Comparison of ENCODE assay signal across 8 cellular contexts in the genomic region with DNA sequence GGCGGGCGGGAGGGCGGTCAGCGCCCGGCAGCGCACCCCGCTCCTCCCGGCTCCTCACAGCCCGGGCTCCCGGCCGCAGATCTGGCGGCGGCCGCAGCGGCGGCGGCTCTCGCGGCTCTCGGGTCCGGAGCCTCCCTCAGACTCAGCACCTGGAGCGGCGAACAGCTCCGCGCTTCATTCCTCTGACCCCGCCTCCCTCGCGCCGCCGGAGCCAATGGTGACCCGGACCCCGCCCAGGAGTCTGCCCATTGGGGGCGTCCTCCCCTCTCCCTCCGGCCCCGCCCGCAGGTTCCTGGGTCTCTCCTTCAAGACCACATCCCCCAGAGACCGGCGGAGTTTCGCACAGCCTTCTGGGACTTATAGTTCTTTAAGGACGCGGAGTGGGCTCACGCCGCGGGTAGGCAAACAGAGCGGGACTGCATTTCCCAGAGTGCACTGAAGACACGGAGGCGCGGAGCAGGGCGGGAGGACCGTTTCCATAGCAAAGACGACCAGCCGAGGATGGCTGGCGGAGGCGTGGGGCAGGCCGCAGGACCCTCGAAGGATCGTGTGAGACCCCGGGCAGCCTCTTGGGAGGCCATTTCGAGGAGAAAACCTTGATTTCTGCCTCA. TPM values are rescaled to one million over a fixed set of nuclear protein-coding genes. Genes with fewer than 3 reads are reported as not detected.
DNase-seq lines count a peak whose midpoint lies in the region; ATAC-seq and TF ChIP-seq lines count a peak whose summit lies in the region.

A gene (minus strand): TSS at position 149 of the 611 bp plus-strand sequence. CDS start 76,327 bp downstream, outside the sequence.

- H3K36me3 ChIP-seq in BLaER1, result no peaks in the 10 kb centered on the region
- no peaks in the 10 kb centered on the region for H3K36me3 ChIP-seq in liver (ENCODE audit: control insufficient read depth in 4 of 4, insufficient read depth in 3 of 4, low read depth in 1 of 4, low read length in 3 of 4)

- peaks cover 19% of the 10 kb centered on the region for H4K20me1 ChIP-seq in BLaER1

- POLR2A ChIA-PET in activated CD4-positive, alpha-beta memory T cell treated with anti-CD3 and anti-CD28 coated beads, Interleukin-2, amount 10 ng/mL, durations not matched to agents 7 days and 5 days (lab: Charles Lee), result interaction anchor here (0.9 kb wide), 2 partner anchors 10 to 31 kb away, joined by 4 read pairs; no protein-coding TSS in a partner anchor

- ATAC-seq in GM19438 (IDR thresholded peaks at IDR 0.05; ENCODE audit: low read depth, unreplicated experiment) (peak; percentile 91), HG03558 (IDR thresholded peaks at IDR 0.05; ENCODE audit: extremely low read depth, unreplicated experiment) (peak; percentile 69)

- H3K9ac ChIP-seq in BLaER1, result no peak within 1 kb of the TSS
- H3K9ac ChIP-seq in liver (ENCODE audit: low read depth in 1 of 2, low read length in 2 of 2), result no peak within 1 kb of the TSS

- H3K4me1 ChIP-seq in BLaER1 (peaks cover 17% of the 10 kb centered on the region), liver (ENCODE audit: control insufficient read depth in 4 of 4, insufficient read depth in 4 of 4, low read length in 3 of 4) (peaks cover 12 to 22% (median 17%) of the 10 kb centered on the region in 4 donors)

- no peaks in the 10 kb centered on the region for H3K36me3 Mint-ChIP-seq in activated CD4-positive, alpha-beta memory T cell treated with anti-CD3 and anti-CD28 coated beads, Interleukin-2, amount 10 ng/mL, durations not matched to agents 7 days and 5 days (ENCODE audit: low read depth)

- peak; percentile 94 for DNase-seq in NCI-H774 (lab: John Stamatoyannopoulos, UW)
- DNase-seq in activated CD4-positive, alpha-beta memory T cell treated with anti-CD3 and anti-CD28 coated beads, Interleukin-2, amount 10 ng/mL, durations not matched to agents 7 days and 5 days, result peak; percentile 99
- DNase-seq in ecto neural progenitor cell (ENCODE audit: low spot score), result peak; percentile 100
- DNase-seq in stimulated activated CD4-positive, alpha-beta T cell treated with anti-CD3 and anti-CD28 coated beads, Interleukin-2, amount 100 ng/mL, for 4 hours (ENCODE audit: low read depth), result peak; percentile 97

- TF ChIP-seq RAD21 in liver (IDR thresholded peaks at IDR 0.05), result peak; percentile 18 to 55

- H3K27ac Mint-ChIP-seq in activated CD4-positive, alpha-beta memory T cell treated with anti-CD3 and anti-CD28 coated beads, Interleukin-2, amount 10 ng/mL, durations not matched to agents 7 days and 5 days, result no peak within 1 kb of the TSS

- H3K9me3 Mint-ChIP-seq in activated CD4-positive, alpha-beta memory T cell treated with anti-CD3 and anti-CD28 coated beads, Interleukin-2, amount 10 ng/mL, durations not matched to agents 7 days and 5 days, result no peaks in the 10 kb centered on the region

- H3K4me1 Mint-ChIP-seq in activated CD4-positive, alpha-beta memory T cell treated with anti-CD3 and anti-CD28 coated beads, Interleukin-2, amount 10 ng/mL, durations not matched to agents 7 days and 5 days, result peaks cover 14% of the 10 kb centered on the region

- CTCF ChIA-PET in activated CD4-positive, alpha-beta memory T cell treated with anti-CD3 and anti-CD28 coated beads, Interleukin-2, amount 10 ng/mL, durations not matched to agents 7 days and 5 days (lab: Charles Lee), result interaction anchor here (0.8 to 1.5 kb wide), 4 partner anchors 22 to 72 kb away, joined by 4 to 5 read pairs (median 4); no protein-coding TSS in a partner anchor

- H3K4me3 ChIP-seq in BLaER1 (peak within 1 kb of the TSS; percentile 59), liver (ENCODE audit: low read depth in 1 of 3, low read length in 3 of 3) (peak within 1 kb of the TSS; percentile 26 to 57 (median 38))

- no peak for TF ChIP-seq CTCF in liver (IDR thresholded peaks at IDR 0.05; ENCODE audit: low read depth, low read length, missing input control)

- H3K27me3 Mint-ChIP-seq in activated CD4-positive, alpha-beta memory T cell treated with anti-CD3 and anti-CD28 coated beads, Interleukin-2, amount 10 ng/mL, durations not matched to agents 7 days and 5 days, result peaks cover 25% of the 10 kb centered on the region

- H3K9me3 ChIP-seq in BLaER1 (no peaks in the 10 kb centered on the region), liver (ENCODE audit: control insufficient read depth in 4 of 4, low read length in 3 of 4) (no peaks in the 10 kb centered on the region)

- peaks cover 17% of the 10 kb centered on the region for H3K27me3 ChIP-seq in BLaER1
- H3K27me3 ChIP-seq in liver (ENCODE audit: control insufficient read depth in 4 of 4, insufficient read depth in 4 of 4, low read length in 3 of 4), result peaks cover 0 to 7% (median 1%) of the 10 kb centered on the region in 4 donors

- H3K27ac ChIP-seq in BLaER1, result no peak within 1 kb of the TSS
- H3K27ac ChIP-seq in liver (ENCODE audit: low read depth in 1 of 2, low read length in 2 of 2), result no peak within 1 kb of the TSS

- WGBS in liver, result 4% methylated on average over 59 of the region's 59 CpGs

- H3K4me3 Mint-ChIP-seq in activated CD4-positive, alpha-beta memory T cell treated with anti-CD3 and anti-CD28 coated beads, Interleukin-2, amount 10 ng/mL, durations not matched to agents 7 days and 5 days, result peak within 1 kb of the TSS; percentile 50

- peak within 1 kb of the TSS; percentile 92 for H3K4me2 ChIP-seq in BLaER1

TF ChIP-seq in liver, 16 proteins besides CTCF, POLR2A, EP300 and RAD21:
- TF ChIP-seq HNF4A (conservative IDR thresholded peaks at IDR 0.05) (peak; percentile 8 to 47), TAF1 (conservative IDR thresholded peaks at IDR 0.05) (no peak), YY1 (IDR thresholded peaks at IDR 0.05) (peak; percentile 70), SP1 (IDR thresholded peaks at IDR 0.05) (peak; percentile 78), RXRA (IDR thresholded peaks at IDR 0.05) (peak; percentile 30 to 49), FOXA1 (IDR thresholded peaks at IDR 0.05) (no peak)
- TF ChIP-seq, protein P1, sequence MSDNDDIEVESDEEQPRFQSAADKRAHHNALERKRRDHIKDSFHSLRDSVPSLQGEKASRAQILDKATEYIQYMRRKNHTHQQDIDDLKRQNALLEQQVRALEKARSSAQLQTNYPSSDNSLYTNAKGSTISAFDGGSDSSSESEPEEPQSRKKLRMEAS (IDR thresholded peaks at IDR 0.05), result no peak
- TF ChIP-seq, protein P2, sequence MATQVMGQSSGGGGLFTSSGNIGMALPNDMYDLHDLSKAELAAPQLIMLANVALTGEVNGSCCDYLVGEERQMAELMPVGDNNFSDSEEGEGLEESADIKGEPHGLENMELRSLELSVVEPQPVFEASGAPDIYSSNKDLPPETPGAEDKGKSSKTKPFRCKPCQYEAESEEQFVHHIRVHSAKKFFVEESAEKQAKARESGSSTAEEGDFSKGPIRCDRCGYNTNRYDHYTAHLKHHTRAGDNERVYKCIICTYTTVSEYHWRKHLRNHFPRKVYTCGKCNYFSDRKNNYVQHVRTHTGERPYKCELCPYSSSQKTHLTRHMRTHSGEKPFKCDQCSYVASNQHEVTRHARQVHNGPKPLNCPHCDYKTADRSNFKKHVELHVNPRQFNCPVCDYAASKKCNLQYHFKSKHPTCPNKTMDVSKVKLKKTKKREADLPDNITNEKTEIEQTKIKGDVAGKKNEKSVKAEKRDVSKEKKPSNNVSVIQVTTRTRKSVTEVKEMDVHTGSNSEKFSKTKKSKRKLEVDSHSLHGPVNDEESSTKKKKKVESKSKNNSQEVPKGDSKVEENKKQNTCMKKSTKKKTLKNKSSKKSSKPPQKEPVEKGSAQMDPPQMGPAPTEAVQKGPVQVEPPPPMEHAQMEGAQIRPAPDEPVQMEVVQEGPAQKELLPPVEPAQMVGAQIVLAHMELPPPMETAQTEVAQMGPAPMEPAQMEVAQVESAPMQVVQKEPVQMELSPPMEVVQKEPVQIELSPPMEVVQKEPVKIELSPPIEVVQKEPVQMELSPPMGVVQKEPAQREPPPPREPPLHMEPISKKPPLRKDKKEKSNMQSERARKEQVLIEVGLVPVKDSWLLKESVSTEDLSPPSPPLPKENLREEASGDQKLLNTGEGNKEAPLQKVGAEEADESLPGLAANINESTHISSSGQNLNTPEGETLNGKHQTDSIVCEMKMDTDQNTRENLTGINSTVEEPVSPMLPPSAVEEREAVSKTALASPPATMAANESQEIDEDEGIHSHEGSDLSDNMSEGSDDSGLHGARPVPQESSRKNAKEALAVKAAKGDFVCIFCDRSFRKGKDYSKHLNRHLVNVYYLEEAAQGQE (IDR thresholded peaks at IDR 0.05), result peak; percentile 98
- TF ChIP-seq, protein P3, sequence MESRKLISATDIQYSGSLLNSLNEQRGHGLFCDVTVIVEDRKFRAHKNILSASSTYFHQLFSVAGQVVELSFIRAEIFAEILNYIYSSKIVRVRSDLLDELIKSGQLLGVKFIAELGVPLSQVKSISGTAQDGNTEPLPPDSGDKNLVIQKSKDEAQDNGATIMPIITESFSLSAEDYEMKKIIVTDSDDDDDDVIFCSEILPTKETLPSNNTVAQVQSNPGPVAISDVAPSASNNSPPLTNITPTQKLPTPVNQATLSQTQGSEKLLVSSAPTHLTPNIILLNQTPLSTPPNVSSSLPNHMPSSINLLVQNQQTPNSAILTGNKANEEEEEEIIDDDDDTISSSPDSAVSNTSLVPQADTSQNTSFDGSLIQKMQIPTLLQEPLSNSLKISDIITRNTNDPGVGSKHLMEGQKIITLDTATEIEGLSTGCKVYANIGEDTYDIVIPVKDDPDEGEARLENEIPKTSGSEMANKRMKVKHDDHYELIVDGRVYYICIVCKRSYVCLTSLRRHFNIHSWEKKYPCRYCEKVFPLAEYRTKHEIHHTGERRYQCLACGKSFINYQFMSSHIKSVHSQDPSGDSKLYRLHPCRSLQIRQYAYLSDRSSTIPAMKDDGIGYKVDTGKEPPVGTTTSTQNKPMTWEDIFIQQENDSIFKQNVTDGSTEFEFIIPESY (IDR thresholded peaks at IDR 0.05), result peak; percentile 21

RNA-seq across cellular contexts. Expression of the gene that starts here (rescaled TPM):
- under 1 TPM; 0.38 to 0.53 TPM for total RNA-seq in activated CD4-positive, alpha-beta memory T cell treated with anti-CD3 and anti-CD28 coated beads, Interleukin-2, amount 10 ng/mL, durations not matched to agents 7 days and 5 days
- total RNA-seq in liver, result 10 to 100 TPM in 1 of 2 donors, under 1 TPM in 1; 0.33 to 10.6 TPM
- polyA plus RNA-seq in liver, result 1 to 10 TPM in 1 of 2 donors, under 1 TPM in 1; 0.92 to 4.6 TPM

Comparison
In these comparisons a context has a peak if more than half of its experiments do, and no peak if none do; other contexts are left out.
1. Peak in DNase-seq in activated CD4-positive, alpha-beta memory T cell treated with anti-CD3 and anti-CD28 coated beads, Interleukin-2, amount 10 ng/mL, durations not matched to agents 7 days and 5 days; RNA of the gene not detected or under 1 TPM.